21 cellular contexts compared by ENCODE assay signal in genomic region chr3:5133689-5134088, GRCh38. TPM values are rescaled to one million over a fixed set of nuclear protein-coding genes. Genes with fewer than 3 reads are reported as not detected.
DNase-seq lines count a peak whose midpoint lies in the region; ATAC-seq and TF ChIP-seq lines count a peak whose summit lies in the region.
"Had no signal": no experiment of that assay in that cellular context is flagged by ENCODE, and none has a peak within 500 bp of the region (broad histone marks: within the 10 kb centered on the region; RNA-seq: fewer than 3 reads in every experiment).

No MANE protein-coding gene starts in this region.

- H3K36me3 ChIP-seq in mammary epithelial cell (ENCODE audit: insufficient read depth, low read length), result no peaks in the 10 kb centered on the region
- H3K36me3 ChIP-seq in aorta (ENCODE audit: control insufficient read depth in 1 of 2, insufficient read depth in 2 of 2, low read length in 1 of 2), result no peaks in the 10 kb centered on the region
- H3K36me3 ChIP-seq: vagina had no signal

- H3K27me3 ChIP-seq in mammary epithelial cell (ENCODE audit: insufficient read depth, low read length) (no peaks in the 10 kb centered on the region), aorta (ENCODE audit: control insufficient read depth in 1 of 2, insufficient read depth in 2 of 2, low read length in 1 of 2) (no peaks in the 10 kb centered on the region)
- H3K27me3 ChIP-seq: vagina had no signal

- no peak overlapping the region for H3K9ac ChIP-seq in mammary epithelial cell (ENCODE audit: insufficient read depth, low read length)

- H4K20me1 ChIP-seq in mammary epithelial cell (ENCODE audit: insufficient read depth, low read length), result no peaks in the 10 kb centered on the region

- H3K9me3 Mint-ChIP-seq in MCF 10A (ENCODE audit: unreplicated experiment) (no peaks in the 10 kb centered on the region), T-cell (no peaks in the 10 kb centered on the region), memory B cell (no peaks in the 10 kb centered on the region)
- H3K9me3 Mint-ChIP-seq: stimulated activated naive CD8-positive, alpha-beta T cell treated with anti-CD3 and anti-CD28 coated beads, Interleukin-15, amount 100 ng/mL, for 72 hours had no signal

- H3K27me3 Mint-ChIP-seq in MCF 10A (ENCODE audit: insufficient read depth, unreplicated experiment) (no peaks in the 10 kb centered on the region), T-cell (no peaks in the 10 kb centered on the region), memory B cell (no peaks in the 10 kb centered on the region)
- H3K27me3 Mint-ChIP-seq: stimulated activated naive CD8-positive, alpha-beta T cell treated with anti-CD3 and anti-CD28 coated beads, Interleukin-15, amount 100 ng/mL, for 72 hours had no signal

- in situ Hi-C loops in mammary epithelial cell (cut with MboI; ENCODE audit: low sequenced_read_pairs in 2 of 2), result no loop called here

- BruUV-seq in MCF 10A (replicated peaks; lab: Mats Ljungman, UMichigan) (no TSS peak), mammary epithelial cell (replicated peaks; lab: Mats Ljungman, UMichigan) (no TSS peak)

- H3K4me1 Mint-ChIP-seq in MCF 10A (ENCODE audit: insufficient read depth, unreplicated experiment), result peaks cover 39% of the 10 kb centered on the region
- H3K4me1 Mint-ChIP-seq in T-cell, result peaks cover 65 to 71% (median 70%) of the 10 kb centered on the region in 3 donors
- peaks cover 43% of the 10 kb centered on the region for H3K4me1 Mint-ChIP-seq in memory B cell

- WGBS in mammary epithelial cell (ENCODE audit: low coverage, missing lambda C conversion rate), result 59% methylated on average over 3 of the region's 3 CpGs
- 63 to 77% methylated on average over 3 of the region's 3 CpGs for WGBS in aorta, 2 donors

- H3K27ac Mint-ChIP-seq in MCF 10A (ENCODE audit: low read depth, unreplicated experiment) (peak overlapping the region; percentile 5), T-cell (peak overlapping the region; percentile 55 to 73), memory B cell (peak overlapping the region; percentile 70)

- ATAC-seq in T-cell (replicated peaks in 1 of 4) (no peak), memory B cell (ENCODE audit: low read depth) (no peak), aorta (ENCODE audit: low FRiP score) (peak; percentile 50)
- ATAC-seq: left lobe of liver; stimulated activated naive CD8-positive, alpha-beta T cell treated with anti-CD3 and anti-CD28 coated beads, Interleukin-15, amount 100 ng/mL, for 72 hours had no signal

- POLR2A ChIA-PET in MCF 10A (lab: Yijun Ruan, JAX) (interaction anchor here (0.9 kb wide), 1 partner anchor 55 kb away, joined by 4 read pairs; no protein-coding TSS in a partner anchor), T-cell (lab: Charles Lee) (interaction anchor here in 1 of 2 donors (1.5 kb wide), 1 partner anchor 9 kb away, joined by 5 read pairs; no protein-coding TSS in a partner anchor)

- CTCF ChIA-PET in MCF 10A (lab: Yijun Ruan, JAX), result interaction anchor here (0.6 to 1.1 kb wide), 4 partner anchors 26 to 154 kb away, joined by 3 to 4 read pairs (median 3); partner anchors contain the start of gene BHLHE40
- CTCF ChIA-PET in mammary epithelial cell (lab: Charles Lee; ENCODE audit: low non-redundant PET), result no interaction called here
- CTCF ChIA-PET in T-cell (lab: Charles Lee), result no interaction called here

- dilution Hi-C loops in mammary epithelial cell (cut with HindIII; ENCODE audit: low sequenced_read_pairs), result no loop called here

- TF ChIP-seq CTCF in MCF 10A (IDR thresholded peaks at IDR 0.05; ENCODE audit: unreplicated experiment) (no peak), mammary epithelial cell (conservative IDR thresholded peaks at IDR 0.05 in 1 of 2, IDR thresholded peaks at IDR 0.05 in 1 of 2; ENCODE audit: extremely low read depth in 1 of 2, insufficient read depth in 1 of 2, low read depth in 1 of 2, low read length in 2 of 2) (no peak), foreskin fibroblast (IDR thresholded peaks at IDR 0.05; ENCODE audit: low read depth, low read length) (no peak)

- no peaks in the 10 kb centered on the region for H3K9me3 ChIP-seq in mammary epithelial cell (replicated peaks; ENCODE audit: insufficient read depth, low read length)
- H3K9me3 ChIP-seq in aorta (ENCODE audit: control insufficient read depth, low read length), result no peaks in the 10 kb centered on the region
- H3K9me3 ChIP-seq: vagina had no signal

- H3K4me1 ChIP-seq in mammary epithelial cell (ENCODE audit: insufficient read depth, low read length) (peaks cover 26% of the 10 kb centered on the region), aorta (ENCODE audit: control insufficient read depth in 1 of 2, insufficient read depth in 2 of 2, low read length in 2 of 2) (peaks cover 4 to 9% of the 10 kb centered on the region in 2 donors)

- peaks cover 19% of the 10 kb centered on the region for H3K36me3 Mint-ChIP-seq in MCF 10A (ENCODE audit: insufficient read depth, unreplicated experiment)
- H3K36me3 Mint-ChIP-seq in T-cell, result peaks cover 7% of the 10 kb centered on the region
- peaks cover 5% of the 10 kb centered on the region for H3K36me3 Mint-ChIP-seq in memory B cell

- H3K79me2 ChIP-seq in mammary epithelial cell (ENCODE audit: insufficient read depth, low read length), result peaks cover 99% of the 10 kb centered on the region

- intact Hi-C loops in MCF 10A (cut with micrococcal nuclease), result no loop called here
- intact Hi-C loops in mammary epithelial cell (cut with micrococcal nuclease), result no loop called here
- intact Hi-C loops in aorta (cut with DNase I), result no loop called here

- no peak overlapping the region for H3K4me2 ChIP-seq in mammary epithelial cell (ENCODE audit: insufficient read depth, low read depth, low read length)

- H3K27ac ChIP-seq in mammary epithelial cell (ENCODE audit: insufficient read depth, low read depth, low read length) (no peak overlapping the region), aorta (ENCODE audit: low read depth in 1 of 2, low read length in 2 of 2) (no peak overlapping the region)
- H3K27ac ChIP-seq: vagina had no signal

- H3K4me3 ChIP-seq in mammary epithelial cell (replicated peaks in 1 of 3; ENCODE audit: insufficient read depth in 1 of 3, low read depth in 2 of 3, low read length in 3 of 3) (no peak overlapping the region), aorta (ENCODE audit: low read length in 2 of 2) (no peak overlapping the region), foreskin fibroblast (ENCODE audit: low read depth in 1 of 2, low read length in 2 of 2) (no peak overlapping the region)
- H3K4me3 ChIP-seq: vagina had no signal

- no peak overlapping the region for H2AFZ ChIP-seq in mammary epithelial cell (ENCODE audit: low read depth, low read length)

- DNase-seq in MCF 10A (ENCODE audit: unreplicated experiment), result no peak
- DNase-seq in mammary epithelial cell, result no peak
- no peak for DNase-seq in T-cell
- no peak for DNase-seq in memory B cell (ENCODE audit: low spot score in 2 of 2)
- DNase-seq in aorta, result no peak
- DNase-seq in epidermal melanocyte (ENCODE audit: insufficient read length, low spot score), result no peak
- no peak for DNase-seq in UCSD-AML1 (lab: John Stamatoyannopoulos, UW; ENCODE audit: unreplicated experiment)
- no peak for DNase-seq in foreskin fibroblast
- DNase-seq: activated CD4-positive, alpha-beta T cell treated with anti-CD3 and anti-CD28 coated beads for 4 hours; activated T-cell treated with anti-CD3 and anti-CD28 coated beads, Interleukin-2, amount 50 U/mL, for 48 hours; cerebellar nuclear complex; foreskin melanocyte; MV-4-11; NCI-H2029; NCI-H510A; posterior cingulate gyrus; SIG-M5; stimulated activated naive CD8-positive, alpha-beta T cell treated with anti-CD3 and anti-CD28 coated beads, Interleukin-15, amount 100 ng/mL, for 72 hours; T1000 had no signal

- H3K4me3 Mint-ChIP-seq in MCF 10A (ENCODE audit: unreplicated experiment) (no peak overlapping the region), T-cell (no peak overlapping the region), memory B cell (no peak overlapping the region)
- H3K4me3 Mint-ChIP-seq: stimulated activated naive CD8-positive, alpha-beta T cell treated with anti-CD3 and anti-CD28 coated beads, Interleukin-15, amount 100 ng/mL, for 72 hours had no signal

RNA-seq across cellular contexts. Expression of gene ARL8B, which starts 11.6 kb away (rescaled TPM):
- total RNA-seq in MCF 10A (2022), result 53.6 and 74.3 TPM in 2 replicates
- total RNA-seq in mammary epithelial cell, result 10 to 100 TPM; 60.7 to 77.8 TPM
- polyA plus RNA-seq in mammary epithelial cell, result 42.8 TPM
- 75.5 TPM for polyA minus RNA-seq in mammary epithelial cell
- total RNA-seq in T-cell, result 10 to 100 TPM; 40.6 to 52.6 (median 48.3) TPM
- 10 to 100 TPM; 56.0 to 61.3 TPM for total RNA-seq in aorta
- polyA plus RNA-seq in aorta, result 10 to 100 TPM; 44.1 to 53.6 TPM

RNA-seq across cellular contexts. Expression of gene EDEM1, which starts 53.8 kb away (rescaled TPM):
- total RNA-seq in MCF 10A (2022) (114 and 157 TPM in 2 replicates), mammary epithelial cell (10 to 100 TPM; 78.0 to 98.0 TPM), T-cell (100 to 1,000 TPM in 4 of 5 donors, 10 to 100 TPM in 1; 92.6 to 138 (median 113) TPM), aorta (10 to 100 TPM; 34.4 to 37.9 TPM)
- polyA plus RNA-seq in mammary epithelial cell (47.0 TPM), aorta (1 to 10 TPM; 4.0 to 7.8 TPM)
- 70.9 TPM for polyA minus RNA-seq in mammary epithelial cell

Comparison
In these comparisons a context has a peak if more than half of its experiments do, and no peak if none do; other contexts are left out.
1. H3K27ac Mint-ChIP-seq: peak in every context shown above with its lines; median percentile 70 in memory B cell; 64 in T-cell; 5 in MCF 10A.